ENCODE assay signal across 1 cellular context in the genomic region with DNA sequence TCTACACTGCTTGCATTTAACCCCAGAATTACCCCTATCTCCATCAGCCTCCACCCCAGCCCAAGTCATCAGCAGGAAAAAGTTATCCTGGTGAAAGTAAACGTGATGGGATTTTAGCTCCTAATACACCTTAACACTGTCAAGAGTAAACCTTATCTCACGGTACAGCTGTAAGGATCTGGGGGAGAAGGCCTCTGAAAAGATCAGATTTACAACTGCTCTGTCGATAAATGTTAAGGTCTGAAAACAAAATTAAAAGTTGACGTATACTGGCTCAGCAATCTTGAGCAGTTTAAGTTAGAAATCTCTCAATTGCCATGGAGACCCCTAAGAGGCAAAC.
TF ChIP-seq lines count a peak whose summit lies in the region.

No MANE protein-coding gene starts in this region.

TF ChIP-seq in IMR-90, 13 proteins besides CTCF, POLR2A, EP300 and RAD21 (continued from another document):
- TF ChIP-seq RCOR1 (IDR thresholded peaks at IDR 0.05; ENCODE audit: insufficient replicate concordance, low read length) (no peak), MAFK (IDR thresholded peaks at IDR 0.05; ENCODE audit: low read depth, low read length) (no peak), FOS (IDR thresholded peaks at IDR 0.05; ENCODE audit: low read depth, low read length) (no peak), RFX5 (IDR thresholded peaks at IDR 0.05; ENCODE audit: low read depth, low read length) (no peak), NFE2L2 (IDR thresholded peaks at IDR 0.05; ENCODE audit: low read depth, low read length) (no peak), SMC3 (IDR thresholded peaks at IDR 0.05; ENCODE audit: low read depth, low read length) (no peak), BHLHE40 (IDR thresholded peaks at IDR 0.05; ENCODE audit: low read depth, low read length) (no peak), MAZ (IDR thresholded peaks at IDR 0.05; ENCODE audit: borderline replicate concordance, low read depth, low read length) (no peak), CHD1 (IDR thresholded peaks at IDR 0.05; ENCODE audit: low read depth, low read length) (no peak), CEBPB (IDR thresholded peaks at IDR 0.05; ENCODE audit: low read depth, low read length) (no peak)
- TF ChIP-seq, protein P1, sequence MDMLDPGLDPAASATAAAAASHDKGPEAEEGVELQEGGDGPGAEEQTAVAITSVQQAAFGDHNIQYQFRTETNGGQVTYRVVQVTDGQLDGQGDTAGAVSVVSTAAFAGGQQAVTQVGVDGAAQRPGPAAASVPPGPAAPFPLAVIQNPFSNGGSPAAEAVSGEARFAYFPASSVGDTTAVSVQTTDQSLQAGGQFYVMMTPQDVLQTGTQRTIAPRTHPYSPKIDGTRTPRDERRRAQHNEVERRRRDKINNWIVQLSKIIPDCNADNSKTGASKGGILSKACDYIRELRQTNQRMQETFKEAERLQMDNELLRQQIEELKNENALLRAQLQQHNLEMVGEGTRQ (IDR thresholded peaks at IDR 0.05; ENCODE audit: low read depth, low read length) = no peak
